In genomic region chr1:61192666-61193325, GRCh38 we compare ENCODE assay signal across 27 cellular contexts.
A peak's percentile ranks its signal among the peaks of the same experiment; 100 is the strongest.
DNase-seq lines count a peak whose midpoint lies in the region; ATAC-seq and TF ChIP-seq lines count a peak whose summit lies in the region.
"Had no signal": no experiment of that assay in that cellular context is flagged by ENCODE, and none has a peak within 500 bp of the region (broad histone marks: within the 10 kb centered on the region; RNA-seq: fewer than 3 reads in every experiment).

No MANE protein-coding gene starts in this region.

- POLR2A ChIA-PET in HEK293T (lab: Yijun Ruan, JAX) = no interaction called here

- DNase-seq in HEK293T (ENCODE audit: extremely low spot score) = no peak
- DNase-seq in NCI-H1105 treated with DMSO at 0.1 percent for 48 hours (lab: John Stamatoyannopoulos, UW) = peak; percentile 68
- DNase-seq in dermis microvascular lymphatic vessel endothelial cell (ENCODE audit: low read depth in 2 of 2) = peak; percentile 62 to 67
- no peak for DNase-seq in omental fat pad (ENCODE audit: low spot score)
- no peak for DNase-seq in neuronal stem cell (ENCODE audit: low spot score)
- DNase-seq in DMS79 (lab: John Stamatoyannopoulos, UW) = no peak
- DNase-seq: activated CD4-positive, alpha-beta memory T cell treated with anti-CD3 and anti-CD28 coated beads, Interleukin-2, amount 10 ng/mL, durations not matched to agents 7 days and 5 days; activated CD4-positive, CD25-positive, alpha-beta regulatory T cell treated with anti-CD3 and anti-CD28 coated beads, Interleukin-2, amount 50 U/mL, for 72 hours; activated CD8-positive, alpha-beta memory T cell treated with anti-CD3 and anti-CD28 coated beads, Interleukin-2, amount 50 U/mL, for 48 hours; amygdala; Calu3; central memory CD4-positive, alpha-beta T cell; dermis blood vessel endothelial cell; Kasumi-1; lower lobe of right lung; NCI-H1694; NCI-H2171 treated with DMSO at 0.1 percent for 48 hours; NCI-H526; nephron progenitor cell; pancreas; retina; spleen; upper lobe of left lung had no signal

- no peak overlapping the region for H2BK120ac ChIP-seq in neuronal stem cell (ENCODE audit: low read depth, low read length)

- CTCF ChIA-PET in HEK293T (lab: Yijun Ruan, JAX) = no interaction called here

- H3K79me1 ChIP-seq in neuronal stem cell (ENCODE audit: low read depth, low read length) = no peaks in the 10 kb centered on the region

- no peak overlapping the region for H3K14ac ChIP-seq in neuronal stem cell (ENCODE audit: low read length)

- no peak overlapping the region for H4K8ac ChIP-seq in neuronal stem cell (ENCODE audit: low read depth, low read length)

- no peak overlapping the region for H3K4ac ChIP-seq in neuronal stem cell (ENCODE audit: low read length)

- ATAC-seq in omental fat pad (ENCODE audit: low FRiP score) = peak; percentile 76
- no peak for ATAC-seq in HG02642 (IDR thresholded peaks at IDR 0.05; ENCODE audit: poor library complexity, unreplicated experiment)
- ATAC-seq: GM12878, HCT116, lower lobe of right lung had no signal

- H3K18ac ChIP-seq in neuronal stem cell (ENCODE audit: low read length) = no peak overlapping the region

- H3K9me3 ChIP-seq in neuronal stem cell (replicated peaks in 1 of 2; ENCODE audit: control insufficient read depth in 2 of 2, insufficient read depth in 1 of 2, low read depth in 1 of 2, low read length in 2 of 2) = no peaks in the 10 kb centered on the region
- H3K9me3 ChIP-seq: lower lobe of right lung, pancreas, SJSA1, spleen, upper lobe of left lung had no signal

- H3K27ac ChIP-seq in neuronal stem cell (replicated peaks; ENCODE audit: low read length) = no peak overlapping the region
- H3K27ac ChIP-seq: lower lobe of right lung, pancreas, SJSA1, spleen, upper lobe of left lung had no signal

- H3K36me3 ChIP-seq in neuronal stem cell (replicated peaks in 1 of 2; ENCODE audit: control insufficient read depth in 2 of 2, insufficient read depth in 2 of 2, low read length in 2 of 2) = no peaks in the 10 kb centered on the region
- H3K36me3 ChIP-seq: lower lobe of right lung, pancreas, SJSA1, spleen, upper lobe of left lung had no signal

- H2BK12ac ChIP-seq in neuronal stem cell (ENCODE audit: low read length) = no peak overlapping the region

- no CpG with 5 or more reads among the region's 6 CpGs for WGBS in neuronal stem cell (ENCODE audit: extremely low coverage in 2 of 2, insufficient read length in 2 of 2, insufficient replicate concordance in 1 of 2), 2 donors

- no peak for TF ChIP-seq CTCF in omental fat pad (IDR thresholded peaks at IDR 0.05)

- H3K9ac ChIP-seq in neuronal stem cell (ENCODE audit: low read depth, low read length, poor library complexity) = no peak overlapping the region

- no peak overlapping the region for H2AK5ac ChIP-seq in neuronal stem cell (ENCODE audit: low read depth, low read length)

- H3K4me2 ChIP-seq in neuronal stem cell (ENCODE audit: insufficient read depth, low read length, poor library complexity, severe bottlenecking) = no peak overlapping the region

- H2BK15ac ChIP-seq in neuronal stem cell (ENCODE audit: low read length) = no peak overlapping the region

- H2BK5ac ChIP-seq in neuronal stem cell (ENCODE audit: low read length) = no peak overlapping the region

- no peaks in the 10 kb centered on the region for H3K27me3 ChIP-seq in neuronal stem cell (ENCODE audit: control insufficient read depth in 3 of 3, insufficient read depth in 3 of 3, low read depth in 1 of 3, low read length in 3 of 3)
- H3K27me3 ChIP-seq: pancreas, SJSA1, spleen, upper lobe of left lung had no signal

- no peak overlapping the region for H2AFZ ChIP-seq in neuronal stem cell (ENCODE audit: low read length)

- H3K4me3 ChIP-seq in neuronal stem cell (ENCODE audit: low read length in 2 of 2) = no peak overlapping the region
- H3K4me3 ChIP-seq: GM12878, lower lobe of right lung, pancreas, SJSA1, spleen, upper lobe of left lung had no signal

- H3K23ac ChIP-seq in neuronal stem cell (ENCODE audit: low read depth, low read length, poor library complexity) = no peak overlapping the region

- no peak overlapping the region for H4K91ac ChIP-seq in neuronal stem cell (ENCODE audit: low read depth, low read length, poor library complexity)

- H3K4me1 ChIP-seq in neuronal stem cell (ENCODE audit: control insufficient read depth in 2 of 2, insufficient read depth in 1 of 2, low read depth in 1 of 2, low read length in 2 of 2) = no peaks in the 10 kb centered on the region
- H3K4me1 ChIP-seq: SJSA1, spleen had no signal

TF ChIP-seq in HEK293T, 16 proteins besides CTCF, POLR2A, EP300 and RAD21:
- TF ChIP-seq FOXA1 (IDR thresholded peaks at IDR 0.05) (no peak), SUZ12 (IDR thresholded peaks at IDR 0.05) (no peak), PKNOX1 (IDR thresholded peaks at IDR 0.05) (peak; percentile 39), ARNT (IDR thresholded peaks at IDR 0.05) (no peak)

Comparison
In these comparisons a context has a peak if more than half of its experiments do, and no peak if none do; other contexts are left out.
1. DNase-seq: peak in NCI-H1105 treated with DMSO at 0.1 percent for 48 hours (single experiment) and dermis microvascular lymphatic vessel endothelial cell (2 of 2); none in HEK293T (single experiment), omental fat pad (single experiment), neuronal stem cell (single experiment) and DMS79 (single experiment).